Comparison of ENCODE assay signal across 1 cellular context in genomic region chr1:111619635-111620411, GRCh38.
TF ChIP-seq lines count a peak whose summit lies in the region.

RAP1A (plus strand) TSS chr1:111619789; CDS start chr1:111691361, 71,572 bp downstream.

TF ChIP-seq in HEK293, 187 proteins besides CTCF, POLR2A, EP300 and RAD21 (continued from another document and continues in another):
- TF ChIP-seq ZBTB6 (tag by site-specific recombination; IDR thresholded peaks at IDR 0.05) (peak; percentile 44; the same call in 1 of the 2 replicates), ZBTB20 (tag by site-specific recombination; IDR thresholded peaks at IDR 0.05) (peak; percentile 66; the same call in 1 of the 2 replicates), ZNF114 (tag by site-specific recombination; IDR thresholded peaks at IDR 0.05) (no peak), ZNF184 (tag by site-specific recombination; IDR thresholded peaks at IDR 0.05) (no peak), PATZ1 (tag by site-specific recombination; IDR thresholded peaks at IDR 0.05) (peak; percentile 62), ZNF747 (tag by site-specific recombination; IDR thresholded peaks at IDR 0.05) (no peak), ZNF530 (tag by site-specific recombination; IDR thresholded peaks at IDR 0.05; ENCODE audit: low read depth) (no peak), KLF10 (tag by site-specific recombination; IDR thresholded peaks at IDR 0.05) (no peak; the same call in none of the 2 replicates), ZNF701 (tag by site-specific recombination; IDR thresholded peaks at IDR 0.05) (no peak), TRIM28 (IDR thresholded peaks at IDR 0.05; ENCODE audit: borderline replicate concordance, low read length) (no peak), ZBTB17 (tag by site-specific recombination; IDR thresholded peaks at IDR 0.05) (no peak; the same call in 1 of the 2 replicates), ZNF433 (tag by site-specific recombination; IDR thresholded peaks at IDR 0.05; ENCODE audit: low read depth) (no peak), MEIS1 (CRISPR knock-in tag; IDR thresholded peaks at IDR 0.05; ENCODE audit: borderline replicate concordance) (no peak), IKZF3 (tag by site-specific recombination; IDR thresholded peaks at IDR 0.05) (peak; percentile 46; the same call in 1 of the 2 replicates), ZNF280D (tag by site-specific recombination; IDR thresholded peaks at IDR 0.05) (no peak), OSR2 (tag by site-specific recombination; IDR thresholded peaks at IDR 0.05) (peak; percentile 26; the same call in 1 of the 2 replicates), ZNF776 (tag by site-specific recombination; IDR thresholded peaks at IDR 0.05; ENCODE audit: borderline replicate concordance) (no peak), ZNF544 (tag by site-specific recombination; IDR thresholded peaks at IDR 0.05) (no peak), ZNF138 (tag by site-specific recombination; IDR thresholded peaks at IDR 0.05; ENCODE audit: borderline replicate concordance) (no peak), ZBTB1 (tag by site-specific recombination; IDR thresholded peaks at IDR 0.05) (no peak), SETDB1 (IDR thresholded peaks at IDR 0.05; ENCODE audit: insufficient read length, low read length) (no peak), ZNF214 (tag by site-specific recombination; IDR thresholded peaks at IDR 0.05; ENCODE audit: borderline replicate concordance) (no peak), ZNF704 (tag by site-specific recombination; IDR thresholded peaks at IDR 0.05) (no peak), PRDM6 (tag by site-specific recombination; IDR thresholded peaks at IDR 0.05) (no peak), KLF16 (tag by site-specific recombination; IDR thresholded peaks at IDR 0.05) (peak; percentile 34; the same call in 1 of the 2 replicates), ZNF169 (tag by site-specific recombination; IDR thresholded peaks at IDR 0.05) (no peak), SP2 (tag by site-specific recombination; IDR thresholded peaks at IDR 0.05) (peak; percentile 71), PRDM2 (tag by site-specific recombination; IDR thresholded peaks at IDR 0.05; ENCODE audit: borderline replicate concordance) (no peak), ZNF391 (tag by site-specific recombination; IDR thresholded peaks at IDR 0.05; ENCODE audit: borderline replicate concordance, low read depth) (no peak), ZNF785 (tag by site-specific recombination; IDR thresholded peaks at IDR 0.05) (no peak), ZNF600 (tag by site-specific recombination; IDR thresholded peaks at IDR 0.05) (0 out of 2 replicates have a peak, but pooled peaks have one; percentile 24), KLF7 (tag by site-specific recombination; IDR thresholded peaks at IDR 0.05; ENCODE audit: borderline replicate concordance) (no peak), ZNF658 (tag by site-specific recombination; IDR thresholded peaks at IDR 0.05) (no peak), ZNF558 (tag by site-specific recombination; IDR thresholded peaks at IDR 0.05) (no peak), ZNF488 (tag by site-specific recombination; IDR thresholded peaks at IDR 0.05) (no peak), RBAK (tag by site-specific recombination; IDR thresholded peaks at IDR 0.05) (no peak), ZNF37A (tag by site-specific recombination; IDR thresholded peaks at IDR 0.05) (no peak), ZNF148 (tag by site-specific recombination; IDR thresholded peaks at IDR 0.05; ENCODE audit: borderline replicate concordance) (no peak), BCL11B (tag by site-specific recombination; IDR thresholded peaks at IDR 0.05; ENCODE audit: low read depth) (no peak), KLF1 (tag by site-specific recombination; IDR thresholded peaks at IDR 0.05) (no peak)
